22 cellular contexts compared by ENCODE assay signal in the genomic region with DNA sequence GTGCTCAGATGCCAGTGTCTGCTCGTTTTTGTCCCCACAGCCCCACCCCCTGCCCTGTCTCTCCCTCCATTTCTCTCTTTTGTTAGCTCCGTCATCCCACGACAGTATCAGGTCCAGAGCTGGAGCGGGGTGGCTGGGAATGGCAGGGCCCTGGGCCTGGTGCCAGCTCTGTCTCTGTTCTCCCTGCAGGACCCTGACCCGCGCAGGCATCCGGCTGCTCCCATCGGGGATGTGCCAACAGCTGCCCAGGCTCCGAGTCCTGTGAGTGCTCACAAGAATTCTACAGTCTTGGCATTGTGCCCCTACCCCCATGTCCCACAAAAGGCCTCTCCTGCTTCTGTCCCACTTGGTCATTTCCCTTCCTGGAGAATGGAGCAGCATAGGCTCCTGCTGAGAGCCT. TPM values are rescaled to one million over a fixed set of nuclear protein-coding genes. Genes with fewer than 3 reads are reported as not detected.
A peak's percentile ranks its signal among the peaks of the same experiment; 100 is the strongest.
DNase-seq lines count a peak whose midpoint lies in the region; ATAC-seq and TF ChIP-seq lines count a peak whose summit lies in the region.
"Had no signal": no experiment of that assay in that cellular context is flagged by ENCODE, and none has a peak within 500 bp of the region (broad histone marks: within the 10 kb centered on the region; RNA-seq: fewer than 3 reads in every experiment).

No MANE protein-coding gene starts in this region.

- no peaks in the 10 kb centered on the region for H3K9me3 Mint-ChIP-seq in activated T-helper 1 cell treated with anti-CD3 and anti-CD28 coated beads, Interleukin-12 subunit alpha, Interleukin-12 subunit beta, Interleukin-2, Interleukin-4 antibody, amounts not matched to agents 30 ng/mL and 10 ng/mL and 1 ng/mL, durations not matched to agents 14 hours and 24 hours and 36 hours
- H3K9me3 Mint-ChIP-seq: stimulated activated memory B cell treated with anti-CD40 and anti-IgM and Interleukin-4, amounts not matched to agents 10 μg/mL and 1 μg/mL and 100 μg/mL, for 72 hours had no signal

- H3K4me1 Mint-ChIP-seq in activated T-helper 1 cell treated with anti-CD3 and anti-CD28 coated beads, Interleukin-12 subunit alpha, Interleukin-12 subunit beta, Interleukin-2, Interleukin-4 antibody, amounts not matched to agents 30 ng/mL and 10 ng/mL and 1 ng/mL, durations not matched to agents 14 hours and 24 hours and 36 hours (ENCODE audit: low read depth), result no peaks in the 10 kb centered on the region
- H3K4me1 Mint-ChIP-seq: stimulated activated memory B cell treated with anti-CD40 and anti-IgM and Interleukin-4, amounts not matched to agents 10 μg/mL and 1 μg/mL and 100 μg/mL, for 72 hours had no signal

- intact Hi-C loops in activated T-helper 1 cell treated with anti-CD3 and anti-CD28 coated beads, Interleukin-12 subunit alpha, Interleukin-12 subunit beta, Interleukin-2, Interleukin-4 antibody, amounts not matched to agents 30 ng/mL and 10 ng/mL and 1 ng/mL, durations not matched to agents 14 hours and 24 hours and 36 hours (cut with micrococcal nuclease), result loop anchor here (5.0 kb wide), 1 partner anchor 1137 kb away; no protein-coding TSS in a partner anchor

- H3K4me3 ChIP-seq in coronary artery, result no peak overlapping the region
- H3K4me3 ChIP-seq: smooth muscle cell, suprapubic skin, uterus had no signal

- no peak for TF ChIP-seq CTCF in coronary artery (IDR thresholded peaks at IDR 0.05)

- no peak overlapping the region for H3K4me3 Mint-ChIP-seq in activated T-helper 1 cell treated with anti-CD3 and anti-CD28 coated beads, Interleukin-12 subunit alpha, Interleukin-12 subunit beta, Interleukin-2, Interleukin-4 antibody, amounts not matched to agents 30 ng/mL and 10 ng/mL and 1 ng/mL, durations not matched to agents 14 hours and 24 hours and 36 hours
- H3K4me3 Mint-ChIP-seq: stimulated activated memory B cell treated with anti-CD40 and anti-IgM and Interleukin-4, amounts not matched to agents 10 μg/mL and 1 μg/mL and 100 μg/mL, for 72 hours had no signal

- no peaks in the 10 kb centered on the region for H3K36me3 Mint-ChIP-seq in activated T-helper 1 cell treated with anti-CD3 and anti-CD28 coated beads, Interleukin-12 subunit alpha, Interleukin-12 subunit beta, Interleukin-2, Interleukin-4 antibody, amounts not matched to agents 30 ng/mL and 10 ng/mL and 1 ng/mL, durations not matched to agents 14 hours and 24 hours and 36 hours (ENCODE audit: low read depth)
- H3K36me3 Mint-ChIP-seq: stimulated activated memory B cell treated with anti-CD40 and anti-IgM and Interleukin-4, amounts not matched to agents 10 μg/mL and 1 μg/mL and 100 μg/mL, for 72 hours had no signal

- no peak overlapping the region for H3K27ac Mint-ChIP-seq in activated T-helper 1 cell treated with anti-CD3 and anti-CD28 coated beads, Interleukin-12 subunit alpha, Interleukin-12 subunit beta, Interleukin-2, Interleukin-4 antibody, amounts not matched to agents 30 ng/mL and 10 ng/mL and 1 ng/mL, durations not matched to agents 14 hours and 24 hours and 36 hours
- H3K27ac Mint-ChIP-seq: stimulated activated memory B cell treated with anti-CD40 and anti-IgM and Interleukin-4, amounts not matched to agents 10 μg/mL and 1 μg/mL and 100 μg/mL, for 72 hours had no signal

- H3K27ac ChIP-seq in coronary artery, result peak overlapping the region; percentile 52 to 83
- H3K27ac ChIP-seq: suprapubic skin, uterus had no signal

- DNase-seq in Ammon's horn (ENCODE audit: low spot score) (peak; percentile 34), NCI-H446 treated with DMSO at 0.1 percent for 48 hours (lab: John Stamatoyannopoulos, UW) (peak; percentile 20), coronary artery (ENCODE audit: low spot score) (peak; percentile 88), mucosa of gallbladder (ENCODE audit: low spot score) (peak; percentile 22), NCI-H2227 (lab: John Stamatoyannopoulos, UW; ENCODE audit: unreplicated experiment) (no peak), NCI-H2029 (lab: John Stamatoyannopoulos, UW) (no peak)
- DNase-seq in activated T-helper 1 cell treated with anti-CD3 and anti-CD28 coated beads, Interleukin-12 subunit alpha, Interleukin-12 subunit beta, Interleukin-2, Interleukin-4 antibody, amounts not matched to agents 30 ng/mL and 10 ng/mL and 1 ng/mL, durations not matched to agents 14 hours and 24 hours and 36 hours (ENCODE audit: low spot score), result no peak
- DNase-seq: activated gamma-delta T cell treated with Interleukin-2 at 50 U/mL for 16 hours; activated T-cell treated with anti-CD3 and anti-CD28 coated beads, Interleukin-2, amount 50 U/mL, for 1 hour; Calu3; IMR-90; kidney glomerular epithelial cell; mammary epithelial cell; NCI-H1092; NCI-H2029 treated with DMSO at 0.1 percent for 48 hours; occipital lobe; SHP77; uterus had no signal

- no peak for ATAC-seq in HG02610 (IDR thresholded peaks at IDR 0.05; ENCODE audit: unreplicated experiment)
- ATAC-seq: stimulated activated memory B cell treated with anti-CD40 and anti-IgM and Interleukin-4, amounts not matched to agents 10 μg/mL and 1 μg/mL and 100 μg/mL, for 72 hours had no signal

- peaks cover 2% of the 10 kb centered on the region for H3K27me3 Mint-ChIP-seq in activated T-helper 1 cell treated with anti-CD3 and anti-CD28 coated beads, Interleukin-12 subunit alpha, Interleukin-12 subunit beta, Interleukin-2, Interleukin-4 antibody, amounts not matched to agents 30 ng/mL and 10 ng/mL and 1 ng/mL, durations not matched to agents 14 hours and 24 hours and 36 hours (ENCODE audit: insufficient read depth)

RNA-seq across cellular contexts. Expression of a gene that starts 37.4 kb away (rescaled TPM):
- total RNA-seq in mucosa of gallbladder, result 4.1 TPM
- 82.9 and 88.1 TPM in 2 replicates for total RNA-seq in activated T-helper 1 cell treated with anti-CD3 and anti-CD28 coated beads, Interleukin-12 subunit alpha, Interleukin-12 subunit beta, Interleukin-2, Interleukin-4 antibody, amounts not matched to agents 30 ng/mL and 10 ng/mL and 1 ng/mL, durations not matched to agents 14 hours and 24 hours and 36 hours

RNA-seq across cellular contexts. Expression of a gene that starts 44.1 kb away (rescaled TPM):
- 194 TPM for total RNA-seq in mucosa of gallbladder
- total RNA-seq in activated T-helper 1 cell treated with anti-CD3 and anti-CD28 coated beads, Interleukin-12 subunit alpha, Interleukin-12 subunit beta, Interleukin-2, Interleukin-4 antibody, amounts not matched to agents 30 ng/mL and 10 ng/mL and 1 ng/mL, durations not matched to agents 14 hours and 24 hours and 36 hours, result 11.1 and 15.8 TPM in 2 replicates

Comparison
In these comparisons a context has a peak if more than half of its experiments do, and no peak if none do; other contexts are left out.
1. DNase-seq: peak in Ammon's horn (single experiment), NCI-H446 treated with DMSO at 0.1 percent for 48 hours (single experiment), coronary artery (single experiment) and mucosa of gallbladder (single experiment); none in NCI-H2227 (single experiment), NCI-H2029 (single experiment) and activated T-helper 1 cell treated with anti-CD3 and anti-CD28 coated beads, Interleukin-12 subunit alpha, Interleukin-12 subunit beta, Interleukin-2, Interleukin-4 antibody, amounts not matched to agents 30 ng/mL and 10 ng/mL and 1 ng/mL, durations not matched to agents 14 hours and 24 hours and 36 hours (single experiment).
2. RNA of a gene that starts 37.4 kb away (total RNA-seq): 82.9 to 88.1 TPM in activated T-helper 1 cell treated with anti-CD3 and anti-CD28 coated beads, Interleukin-12 subunit alpha, Interleukin-12 subunit beta, Interleukin-2, Interleukin-4 antibody, amounts not matched to agents 30 ng/mL and 10 ng/mL and 1 ng/mL, durations not matched to agents 14 hours and 24 hours and 36 hours; 4.1 TPM in mucosa of gallbladder (single experiment); every median in the first group is over 10 times any median in the second.
3. RNA of a gene that starts 44.1 kb away (total RNA-seq): 194 TPM in mucosa of gallbladder (single experiment); 11.1 to 15.8 TPM in activated T-helper 1 cell treated with anti-CD3 and anti-CD28 coated beads, Interleukin-12 subunit alpha, Interleukin-12 subunit beta, Interleukin-2, Interleukin-4 antibody, amounts not matched to agents 30 ng/mL and 10 ng/mL and 1 ng/mL, durations not matched to agents 14 hours and 24 hours and 36 hours; every median in the first group is over 10 times any median in the second.